In the genomic region with DNA sequence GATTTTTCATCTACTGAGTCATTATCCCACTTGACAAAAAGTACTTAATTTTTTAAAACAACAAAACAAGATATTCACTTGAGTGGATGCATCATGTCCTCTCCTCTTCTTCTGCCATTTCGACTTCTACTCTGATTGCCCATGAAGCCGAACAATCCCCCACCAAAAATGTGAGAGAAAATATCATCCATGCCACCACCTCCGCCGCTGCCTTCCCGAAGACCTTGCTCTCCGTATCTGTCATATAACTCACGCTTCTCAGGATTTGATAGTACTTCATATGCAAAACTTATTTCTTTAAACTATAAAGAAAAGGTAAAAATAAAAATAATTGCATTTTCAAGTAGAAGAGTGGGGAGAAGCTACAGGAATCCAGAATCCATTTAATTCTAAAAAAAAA, we compare ENCODE assay signal across 18 cellular contexts. TPM values are rescaled to one million over a fixed set of nuclear protein-coding genes. Genes with fewer than 3 reads are reported as not detected.
DNase-seq lines count a peak whose midpoint lies in the region; ATAC-seq, FAIRE-seq and TF ChIP-seq lines count a peak whose summit lies in the region.
"Had no signal": no experiment of that assay in that cellular context is flagged by ENCODE, and none has a peak within 500 bp of the region (broad histone marks: within the 10 kb centered on the region; RNA-seq: fewer than 3 reads in every experiment).

No MANE protein-coding gene starts in this region.

- H3K9me3 ChIP-seq in skeletal muscle satellite cell (replicated peaks; ENCODE audit: low read length) = no peaks in the 10 kb centered on the region
- H3K9me3 ChIP-seq: vagina had no signal

- peak overlapping the region; percentile 83 for H3K4me2 ChIP-seq in skeletal muscle satellite cell (ENCODE audit: low read length)

- no peak for ATAC-seq in central memory CD8-positive, alpha-beta T cell (replicated peaks; ENCODE audit: extremely low read depth, poor library complexity, severe bottlenecking)
- no peak for ATAC-seq in GM18511 (IDR thresholded peaks at IDR 0.05; ENCODE audit: unreplicated experiment)

- no peaks in the 10 kb centered on the region for H3K9me3 Mint-ChIP-seq in activated naive CD4-positive, alpha-beta T cell treated with anti-CD3 and anti-CD28 coated beads for 36 hours
- no peaks in the 10 kb centered on the region for H3K9me3 Mint-ChIP-seq in central memory CD8-positive, alpha-beta T cell

- H3K36me3 ChIP-seq in skeletal muscle satellite cell (ENCODE audit: insufficient read depth, low read length) = peaks cover 44% of the 10 kb centered on the region

- no peaks in the 10 kb centered on the region for H3K27me3 ChIP-seq in skeletal muscle satellite cell (ENCODE audit: control insufficient read depth, insufficient read depth, low read length)
- H3K27me3 ChIP-seq: vagina had no signal

- CTCF ChIA-PET in activated naive CD4-positive, alpha-beta T cell treated with anti-CD3 and anti-CD28 coated beads for 36 hours (lab: Charles Lee) = interaction anchor here (0.7 to 1.3 kb wide), 2 partner anchors 19 to 67 kb away, joined by 3 read pairs; no protein-coding TSS in a partner anchor

- TF ChIP-seq CTCF in NB4 (IDR thresholded peaks at IDR 0.05; ENCODE audit: low read depth, low read length) = no peak

- intact Hi-C loops in activated naive CD4-positive, alpha-beta T cell treated with anti-CD3 and anti-CD28 coated beads for 36 hours (cut with micrococcal nuclease) = loop anchor here (2.0 to 5.0 kb wide), 4 partner anchors 16 to 1396 kb away; a partner anchor contains a TSS

- no peaks in the 10 kb centered on the region for H3K27me3 Mint-ChIP-seq in activated naive CD4-positive, alpha-beta T cell treated with anti-CD3 and anti-CD28 coated beads for 36 hours (ENCODE audit: low read depth)
- H3K27me3 Mint-ChIP-seq in central memory CD8-positive, alpha-beta T cell = no peaks in the 10 kb centered on the region

- H3K27ac Mint-ChIP-seq in activated naive CD4-positive, alpha-beta T cell treated with anti-CD3 and anti-CD28 coated beads for 36 hours = peak overlapping the region; percentile 56
- H3K27ac Mint-ChIP-seq in central memory CD8-positive, alpha-beta T cell (ENCODE audit: low read depth) = peak overlapping the region; percentile 59

- peak overlapping the region; percentile 45 for H3K4me3 Mint-ChIP-seq in activated naive CD4-positive, alpha-beta T cell treated with anti-CD3 and anti-CD28 coated beads for 36 hours
- peak overlapping the region; percentile 35 for H3K4me3 Mint-ChIP-seq in central memory CD8-positive, alpha-beta T cell

- H3K36me3 Mint-ChIP-seq in activated naive CD4-positive, alpha-beta T cell treated with anti-CD3 and anti-CD28 coated beads for 36 hours (ENCODE audit: low read depth) = peaks cover 40% of the 10 kb centered on the region
- H3K36me3 Mint-ChIP-seq in central memory CD8-positive, alpha-beta T cell (ENCODE audit: insufficient read depth) = peaks cover 62% of the 10 kb centered on the region

- no peak overlapping the region for H3K9ac ChIP-seq in skeletal muscle satellite cell (ENCODE audit: low read depth, low read length)
- H3K9ac ChIP-seq: parathyroid adenoma had no signal

- H3K4me1 ChIP-seq in skeletal muscle satellite cell (ENCODE audit: control insufficient read depth, insufficient read depth, low read length) = peaks cover 18% of the 10 kb centered on the region
- H3K4me1 ChIP-seq: parathyroid adenoma had no signal

- peak overlapping the region; percentile 84 for H3K4me3 ChIP-seq in NB4 (ENCODE audit: low read depth, low read length)
- H3K4me3 ChIP-seq in skeletal muscle satellite cell (ENCODE audit: low read length) = no peak overlapping the region

- H3K4me1 Mint-ChIP-seq in activated naive CD4-positive, alpha-beta T cell treated with anti-CD3 and anti-CD28 coated beads for 36 hours (ENCODE audit: low read depth) = peaks cover 64% of the 10 kb centered on the region
- H3K4me1 Mint-ChIP-seq in central memory CD8-positive, alpha-beta T cell = peaks cover 46% of the 10 kb centered on the region

- no peak for TF ChIP-seq POLR2A in NB4 (IDR thresholded peaks at IDR 0.05; ENCODE audit: extremely low read depth, insufficient read length)

- no peak for FAIRE-seq in frontal cortex (lab: Jason Lieb, UNC)
- FAIRE-seq: GM18507, HTR-8/SVneo, TTC549 had no signal

- no peak for DNase-seq in activated naive CD4-positive, alpha-beta T cell treated with anti-CD3 and anti-CD28 coated beads for 36 hours
- DNase-seq in activated naive CD4-positive, alpha-beta T cell (lab: John Stamatoyannopoulos, UW) = no peak
- DNase-seq in NB4 (ENCODE audit: low read depth) (no peak), frontal cortex (ENCODE audit: low spot score in 2 of 2) (no peak), AG20443 (ENCODE audit: low spot score) (no peak)
- no peak for DNase-seq in central memory CD8-positive, alpha-beta T cell (ENCODE audit: low spot score in 2 of 2)
- DNase-seq: caudate nucleus, H7, hypothalamus, NCI-H1436, NCI-H524 had no signal

RNA-seq across cellular contexts. Expression of a gene that starts 2.2 kb away (rescaled TPM):
- total RNA-seq in activated naive CD4-positive, alpha-beta T cell treated with anti-CD3 and anti-CD28 coated beads for 36 hours = 10 to 100 TPM; 56.9 to 59.9 TPM
- 68.1 and 86.7 TPM in 2 replicates for total RNA-seq in skeletal muscle satellite cell (2012; rRNA removed)
- 128 TPM for total RNA-seq in frontal cortex
